32 cellular contexts compared by ENCODE assay signal in the genomic region with DNA sequence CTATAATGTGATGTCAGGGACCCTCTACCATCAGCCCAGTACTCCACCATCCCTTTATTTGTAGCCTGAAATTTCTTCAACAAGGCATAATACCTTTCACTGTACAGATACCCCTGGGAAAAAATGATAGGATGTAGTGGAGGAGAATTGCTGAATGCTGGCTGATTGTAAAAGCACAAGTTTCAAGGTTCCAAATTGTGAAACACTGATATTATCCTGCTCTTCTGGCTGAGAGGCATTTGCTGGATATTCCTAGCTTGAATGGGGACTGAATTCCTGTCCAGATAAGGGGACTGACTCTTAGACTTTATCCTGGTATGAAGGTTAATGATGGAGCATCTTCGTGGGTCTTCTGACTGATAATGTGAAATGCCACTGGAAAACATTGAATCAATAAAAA. TPM values are rescaled to one million over a fixed set of nuclear protein-coding genes. Genes with fewer than 3 reads are reported as not detected.
DNase-seq lines count a peak whose midpoint lies in the region; ATAC-seq, FAIRE-seq and TF ChIP-seq lines count a peak whose summit lies in the region.
"Had no signal": no experiment of that assay in that cellular context is flagged by ENCODE, and none has a peak within 500 bp of the region (broad histone marks: within the 10 kb centered on the region; RNA-seq: fewer than 3 reads in every experiment).

No MANE protein-coding gene starts in this region.

- intact Hi-C loops in right lobe of liver (cut with DNase I) (no loop called here), left cardiac atrium (cut with DNase I) (no loop called here)

- no peaks in the 10 kb centered on the region for H3K36me3 ChIP-seq in right lobe of liver
- H3K36me3 ChIP-seq in small intestine (ENCODE audit: control insufficient read depth in 2 of 2, insufficient read depth in 2 of 2, low read length in 2 of 2): no peaks in the 10 kb centered on the region
- H3K36me3 ChIP-seq: BE2C, BLaER1 had no signal

- H3K4me3 ChIP-seq in right lobe of liver: no peak overlapping the region
- no peak overlapping the region for H3K4me3 ChIP-seq in small intestine (ENCODE audit: low read depth in 1 of 2, low read length in 2 of 2)
- H3K4me3 ChIP-seq: BLaER1, GM12878 had no signal

- H3K4me1 ChIP-seq in right lobe of liver (peaks cover 0 to 17% (median 8%) of the 10 kb centered on the region in 4 donors), small intestine (ENCODE audit: control insufficient read depth in 2 of 2, insufficient read depth in 1 of 2, low read depth in 1 of 2, low read length in 1 of 2) (peaks cover 3 to 4% of the 10 kb centered on the region in 2 donors)
- H3K4me1 ChIP-seq: BE2C had no signal

- no peaks in the 10 kb centered on the region for H3K9me3 ChIP-seq in right lobe of liver
- no peaks in the 10 kb centered on the region for H3K9me3 ChIP-seq in small intestine (ENCODE audit: control insufficient read depth, low read depth)
- H3K9me3 ChIP-seq: BE2C, BLaER1 had no signal

- H3K27ac ChIP-seq in right lobe of liver (no peak overlapping the region), small intestine (ENCODE audit: low read depth in 1 of 2, low read length in 1 of 2) (peak overlapping the region in 1 of 2 donors; percentile 11)
- H3K27ac ChIP-seq: BLaER1 had no signal

- TF ChIP-seq CTCF in right lobe of liver (IDR thresholded peaks at IDR 0.05): no peak

- no peak for TF ChIP-seq POLR2A in right lobe of liver (IDR thresholded peaks at IDR 0.05)

- DNase-seq in left lobe of liver (ENCODE audit: low spot score): no peak
- DNase-seq in right lobe of liver: no peak
- DNase-seq in small intestine: peak; percentile 29
- no peak for DNase-seq in urothelium cell line (ENCODE audit: low spot score)
- no peak for DNase-seq in NCI-H1105 treated with DMSO at 0.1 percent for 48 hours (lab: John Stamatoyannopoulos, UW)
- no peak for DNase-seq in left cardiac atrium
- DNase-seq in T-helper 9 cell: no peak
- DNase-seq: 8988T; ACHN; BE2C; C1 segment of cervical spinal cord; CD4-positive, alpha-beta memory T cell; CD4-positive, CD25-positive, alpha-beta regulatory T cell; CD8-positive, alpha-beta memory T cell; COR-L47; DMS 273 treated with DMSO at 0.1 percent for 48 hours; DMS153; DMS53; DMS79; DND-41; EL; GDM1 had no signal

- 11% methylated on average over 1 of the region's 1 CpG for WGBS in right lobe of liver (ENCODE audit: insufficient coverage, low coverage, low lambda C conversion rate, missing lambda C conversion rate)
- 17 to 59% (median 29%) methylated on average over 1 of the region's 1 CpG for WGBS in small intestine, 3 donors

- no peak for FAIRE-seq in small intestine (lab: Jason Lieb, UNC)
- FAIRE-seq in urothelium cell line (lab: Jason Lieb, UNC): peak; percentile 55
- FAIRE-seq: A204.1, GM12878, GM12892, GM18507 had no signal

- peak; percentile 77 for ATAC-seq in left lobe of liver
- ATAC-seq in right lobe of liver: peak; percentile 60 to 68 (median 64)
- no peak for ATAC-seq in left cardiac atrium
- ATAC-seq: GM12878 had no signal

- H3K27me3 ChIP-seq in right lobe of liver (no peaks in the 10 kb centered on the region), small intestine (ENCODE audit: control insufficient read depth in 2 of 2, insufficient read depth in 2 of 2, low read length in 2 of 2) (no peaks in the 10 kb centered on the region)
- H3K27me3 ChIP-seq: BE2C, BLaER1 had no signal

RNA-seq across cellular contexts. Expression of gene C3orf85, which starts 9.0 kb away (rescaled TPM):
- total RNA-seq in left lobe of liver (11.4 TPM), right lobe of liver (10 to 100 TPM in 3 of 6 experiments, 1 to 10 TPM in 3; 3.3 to 12.6 (median 9.5) TPM), left cardiac atrium (not detected)
- polyA plus RNA-seq in small intestine: 100 to 1,000 TPM in 2 of 3 donors, 10 to 100 TPM in 1; 10.3 to 131 (median 121) TPM
- total RNA-seq: A673; CD4-positive, alpha-beta memory T cell; CD4-positive, CD25-positive, alpha-beta regulatory T cell; CD8-positive, alpha-beta memory T cell; Daoy; G401; GM12878 had no signal
- polyA plus RNA-seq: AG04450; CD14-positive monocyte; CD4-positive, alpha-beta memory T cell; CD4-positive, CD25-positive, alpha-beta regulatory T cell; CD8-positive, alpha-beta memory T cell; GM12878 had no signal

RNA-seq across cellular contexts. Expression of gene MORC1, which starts 9.6 kb away (rescaled TPM):
- total RNA-seq in left lobe of liver: 0.10 TPM
- total RNA-seq in right lobe of liver: under 1 TPM in 4 of 6 experiments, not detected in 2; 0.07 to 0.16 (median 0.14) TPM
- not detected for polyA plus RNA-seq in small intestine
- not detected for total RNA-seq in left cardiac atrium
- total RNA-seq: CD4-positive, alpha-beta memory T cell; CD8-positive, alpha-beta memory T cell; Daoy; G401; GM12878 had no signal
- polyA plus RNA-seq: AG04450; CD14-positive monocyte; CD4-positive, alpha-beta memory T cell; CD4-positive, CD25-positive, alpha-beta regulatory T cell; CD8-positive, alpha-beta memory T cell had no signal

Comparison
In these comparisons a context has a peak if more than half of its experiments do, and no peak if none do; other contexts are left out.
1. ATAC-seq: peak in left lobe of liver (single experiment) and right lobe of liver (4 of 4); none in left cardiac atrium (0 of 2).
2. RNA of gene C3orf85, which starts 9.0 kb away (total RNA-seq): 11.4 TPM in left lobe of liver (single experiment) and 3.3 to 12.6 TPM in right lobe of liver; not detected in left cardiac atrium; every median in the first group is over 4 times any median in the second.